8 cellular contexts compared by ENCODE assay signal in the genomic region with DNA sequence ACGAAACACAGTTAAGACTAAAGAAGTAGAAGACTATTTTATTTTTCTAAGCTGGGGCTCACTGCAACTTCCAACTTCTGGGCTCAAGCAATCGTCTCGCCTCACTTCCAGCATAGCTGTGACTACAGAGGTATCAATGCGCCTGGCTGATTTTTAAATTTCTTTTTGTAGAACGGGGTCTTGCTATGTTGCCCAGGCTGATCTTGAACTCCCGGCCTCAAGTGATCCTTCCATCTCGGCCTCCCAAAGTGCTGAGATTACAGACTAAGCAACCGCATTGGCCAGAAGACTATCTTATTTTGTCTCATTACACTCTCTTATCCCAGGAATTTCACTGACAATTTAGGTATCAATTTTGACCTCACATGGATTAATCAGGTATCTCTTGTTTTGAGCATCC. TPM values are rescaled to one million over a fixed set of nuclear protein-coding genes. Genes with fewer than 3 reads are reported as not detected.
DNase-seq lines count a peak whose midpoint lies in the region; TF ChIP-seq lines count a peak whose summit lies in the region.
"Had no signal": no experiment of that assay in that cellular context is flagged by ENCODE, and none has a peak within 500 bp of the region (broad histone marks: within the 10 kb centered on the region; RNA-seq: fewer than 3 reads in every experiment).

No MANE protein-coding gene starts in this region.

- no peak for DNase-seq in GM23248
- DNase-seq in SK-N-MC (ENCODE audit: low read depth, low spot score): no peak
- DNase-seq in esophagus squamous epithelium (lab: John Stamatoyannopoulos, UW): no peak
- no peak for DNase-seq in retinal pigment epithelial cell (ENCODE audit: low read depth)
- DNase-seq in middle frontal gyrus (ENCODE audit: extremely low spot score, low spot score): no peak
- DNase-seq in activated effector memory CD4-positive, alpha-beta T cell treated with Interleukin-2 at 50 U/mL for 16 hours: no peak
- no peak for DNase-seq in Kasumi-1 (lab: John Stamatoyannopoulos, UW)
- DNase-seq: foreskin melanocyte had no signal

- H3K4me1 ChIP-seq in GM23248 (ENCODE audit: insufficient read depth): peaks cover 16% of the 10 kb centered on the region
- H3K4me1 ChIP-seq in esophagus squamous epithelium: peaks cover 9 to 60% (median 17%) of the 10 kb centered on the region in 3 donors

- H3K9me2 ChIP-seq in GM23248 (ENCODE audit: insufficient read depth): no peaks in the 10 kb centered on the region

- no peaks in the 10 kb centered on the region for H4K20me1 ChIP-seq in GM23248 (ENCODE audit: insufficient read depth)

- H3K36me3 ChIP-seq in GM23248 (ENCODE audit: low read depth) (peaks cover 17% of the 10 kb centered on the region; the same call in 1 of the 2 replicates), SK-N-MC (ENCODE audit: insufficient read depth, low read length) (peaks cover 4% of the 10 kb centered on the region; the same call in 1 of the 2 replicates), esophagus squamous epithelium (peaks cover 0 to 18% (median 0%) of the 10 kb centered on the region in 3 donors)

- H3F3A ChIP-seq in GM23248 (ENCODE audit: insufficient read depth): peaks cover 23% of the 10 kb centered on the region

- in situ Hi-C loops in GM23248 (cut with MboI): no loop called here

- WGBS in GM23248 (ENCODE audit: low coverage in 1 of 2, low lambda C conversion rate in 2 of 2, missing lambda C conversion rate in 2 of 2), 2 experiments: 92 to 93% methylated on average over 8 of the region's 8 CpGs
- 96 to 97% methylated on average over 8 of the region's 8 CpGs for WGBS in esophagus squamous epithelium, 2 donors

- peaks cover 62% of the 10 kb centered on the region for H3K79me2 ChIP-seq in GM23248 (ENCODE audit: insufficient read depth)

- no peak overlapping the region for H2AFZ ChIP-seq in GM23248

- H3K27me3 ChIP-seq in GM23248 (replicated peaks; ENCODE audit: insufficient read depth) (no peaks in the 10 kb centered on the region), esophagus squamous epithelium (no peaks in the 10 kb centered on the region)

- no peak for TF ChIP-seq CTCF in esophagus squamous epithelium (IDR thresholded peaks at IDR 0.05)
- TF ChIP-seq CTCF in retinal pigment epithelial cell (conservative IDR thresholded peaks at IDR 0.05; ENCODE audit: low read depth, low read length): no peak

- H3K9ac ChIP-seq in GM23248: peak overlapping the region; percentile 91
- H3K9ac ChIP-seq in SK-N-MC (ENCODE audit: insufficient read length): peak overlapping the region; percentile 91

- H3K4me2 ChIP-seq in GM23248 (ENCODE audit: unreplicated experiment): peak overlapping the region; percentile 92

- intact Hi-C loops in esophagus squamous epithelium (cut with DNase I): loop anchor here (10.0 kb wide), 1 partner anchor 52 kb away; the partner anchor contains the start of gene DNAJB14

- no peak overlapping the region for H3K27ac ChIP-seq in GM23248
- H3K27ac ChIP-seq in SK-N-MC: no peak overlapping the region
- peak overlapping the region in 1 of 4 donors; percentile 96 for H3K27ac ChIP-seq in esophagus squamous epithelium

- TF ChIP-seq POLR2A in esophagus squamous epithelium (IDR thresholded peaks at IDR 0.05): no peak

- H3K4me3 ChIP-seq in GM23248 (peak overlapping the region; percentile 83), SK-N-MC (peak overlapping the region; percentile 95), esophagus squamous epithelium (peak overlapping the region; percentile 72 to 95 (median 80)), retinal pigment epithelial cell (ENCODE audit: low read length) (peak overlapping the region; percentile 93)

- H3K9me3 ChIP-seq in GM23248 (ENCODE audit: low read depth) (no peaks in the 10 kb centered on the region), SK-N-MC (ENCODE audit: low read depth, low read length) (no peaks in the 10 kb centered on the region), esophagus squamous epithelium (no peaks in the 10 kb centered on the region)

RNA-seq across cellular contexts. Expression of gene LAMTOR3, which starts 1.2 kb away (rescaled TPM):
- total RNA-seq in GM23248 (2014; rRNA removed; shearing (Covaris generic)): 47.0 and 68.1 TPM in 2 replicates
- polyA plus RNA-seq in GM23248 (2016; fragmentation: Nextera tagmentation; extraction: Ambion mirVana): 59.7 and 64.3 TPM in 2 replicates
- total RNA-seq in esophagus squamous epithelium: 10 to 100 TPM; 36.0 to 61.0 (median 49.9) TPM

RNA-seq across cellular contexts. Expression of gene DNAJB14, which starts 53.4 kb away (rescaled TPM):
- total RNA-seq in GM23248 (2014; rRNA removed; shearing (Covaris generic)): 30.4 and 43.8 TPM in 2 replicates
- polyA plus RNA-seq in GM23248 (2016; fragmentation: Nextera tagmentation; extraction: Ambion mirVana): 44.7 and 47.4 TPM in 2 replicates
- total RNA-seq in esophagus squamous epithelium: 10 to 100 TPM; 19.6 to 41.5 (median 27.3) TPM

RNA-seq across cellular contexts. Expression of gene H2AZ1, which starts 57.0 kb away (rescaled TPM):
- 189 and 327 TPM in 2 replicates for total RNA-seq in GM23248 (2014; rRNA removed; shearing (Covaris generic))
- polyA plus RNA-seq in GM23248 (2016; fragmentation: Nextera tagmentation; extraction: Ambion mirVana): 454 and 468 TPM in 2 replicates
- 100 to 1,000 TPM; 109 to 419 (median 322) TPM for total RNA-seq in esophagus squamous epithelium
